ENCODE assay signal across 10 cellular contexts in genomic region chr14:90408713-90409112, GRCh38. TPM values are rescaled to one million over a fixed set of nuclear protein-coding genes. Genes with fewer than 3 reads are reported as not detected.
DNase-seq lines count a peak whose midpoint lies in the region; ATAC-seq and TF ChIP-seq lines count a peak whose summit lies in the region.
"Had no signal": no experiment of that assay in that cellular context is flagged by ENCODE, and none has a peak within 500 bp of the region (broad histone marks: within the 10 kb centered on the region; RNA-seq: fewer than 3 reads in every experiment).

No MANE protein-coding gene starts in this region.

- ATAC-seq in Right ventricle myocardium superior (ENCODE audit: poor library complexity) = peak; percentile 28
- no peak for ATAC-seq in GM21723 (IDR thresholded peaks at IDR 0.05; ENCODE audit: unreplicated experiment)
- no peak for ATAC-seq in HG03039 (IDR thresholded peaks at IDR 0.05; ENCODE audit: unreplicated experiment)

- no peak overlapping the region for H2BK12ac ChIP-seq in trophoblast cell (ENCODE audit: low read length)

- H4K20me1 ChIP-seq in SK-N-SH (ENCODE audit: insufficient read depth) = peaks cover 6% of the 10 kb centered on the region

- H2AFZ ChIP-seq in SK-N-SH (ENCODE audit: low read depth) (no peak overlapping the region), trophoblast cell (ENCODE audit: insufficient read depth, low read length, poor library complexity) (no peak overlapping the region)

- H4K8ac ChIP-seq in trophoblast cell (ENCODE audit: low read depth, low read length) = no peak overlapping the region

- no peak overlapping the region for H2BK120ac ChIP-seq in trophoblast cell (ENCODE audit: insufficient read depth, low read length, poor library complexity)

- H3K4me2 ChIP-seq in SK-N-SH (peak overlapping the region; percentile 72; the same call in 1 of the 2 replicates), trophoblast cell (ENCODE audit: low read length) (no peak overlapping the region)

- DNase-seq in CD4-positive, alpha-beta memory T cell = no peak
- DNase-seq in SK-N-SH (no peak), Right ventricle myocardium superior (no peak), trophoblast cell (no peak), Kasumi-1 (lab: John Stamatoyannopoulos, UW) (no peak)
- DNase-seq in effector CD8-positive, alpha-beta T cell (lab: John Stamatoyannopoulos, UW) = no peak
- DNase-seq: GF-D8, Peyer's patch had no signal

- POLR2A ChIA-PET in CD4-positive, alpha-beta memory T cell (lab: Charles Lee; ENCODE audit: partially characterized antibody) = interaction anchor here (0.9 to 18.5 kb wide), 7 partner anchors 9 to 349 kb away, joined by 3 to 1009 read pairs (median 5); partner anchors contain the start of genes CALM1 and NRDE2
- POLR2A ChIA-PET in SK-N-SH (lab: Yijun Ruan, JAX) = interaction anchor here (0.9 to 1.3 kb wide), 2 partner anchors 10 to 288 kb away, joined by 3 read pairs; no protein-coding TSS in a partner anchor

- H3F3A ChIP-seq in SK-N-SH (replicated peaks; ENCODE audit: insufficient read depth) = peaks cover 31% of the 10 kb centered on the region

- no peak overlapping the region for H3K27ac ChIP-seq in CD4-positive, alpha-beta memory T cell (ENCODE audit: low read depth, low read length)
- H3K27ac ChIP-seq in SK-N-SH (ENCODE audit: low read depth in 2 of 2, low read length in 1 of 2) (peak overlapping the region; percentile 76 to 89), trophoblast cell (ENCODE audit: low read depth, low read length) (no peak overlapping the region)

- TF ChIP-seq RAD21 in SK-N-SH (IDR thresholded peaks at IDR 0.05; ENCODE audit: low read length) = no peak

- H3K79me1 ChIP-seq in trophoblast cell (ENCODE audit: low read length) = no peaks in the 10 kb centered on the region

- H3K9ac ChIP-seq in SK-N-SH (peak overlapping the region; percentile 8; the same call in 1 of the 2 replicates), trophoblast cell (ENCODE audit: low read length) (no peak overlapping the region)

- CTCF ChIA-PET in CD4-positive, alpha-beta memory T cell (lab: Charles Lee; ENCODE audit: partially characterized antibody) = interaction anchor here (1.2 to 2.9 kb wide), 4 partner anchors 8 to 288 kb away, joined by 3 to 17 read pairs (median 4); no protein-coding TSS in a partner anchor
- CTCF ChIA-PET in SK-N-SH (lab: Yijun Ruan, JAX) = interaction anchor here (0.6 to 11.9 kb wide), 9 partner anchors 8 to 349 kb away, joined by 3 to 146 read pairs (median 3); no protein-coding TSS in a partner anchor

- H3K27ac Mint-ChIP-seq in CD4-positive, alpha-beta memory T cell = peak overlapping the region in 5 of 7 donors; percentile 7 to 59 (median 12)

- no peak overlapping the region for H2AK5ac ChIP-seq in trophoblast cell (ENCODE audit: low read length)

- peaks cover 16 to 39% (median 20%) of the 10 kb centered on the region in 4 donors for H3K4me1 Mint-ChIP-seq in CD4-positive, alpha-beta memory T cell

- H3K23ac ChIP-seq in trophoblast cell (ENCODE audit: low read length) = no peak overlapping the region

- no peaks in the 10 kb centered on the region for H3K27me3 ChIP-seq in CD4-positive, alpha-beta memory T cell (ENCODE audit: insufficient read depth, low read length)
- H3K27me3 ChIP-seq in SK-N-SH (ENCODE audit: insufficient read depth) (no peaks in the 10 kb centered on the region), trophoblast cell (ENCODE audit: insufficient read depth, low read length) (no peaks in the 10 kb centered on the region)
- H3K27me3 ChIP-seq: Peyer's patch had no signal

- no peak for TF ChIP-seq CTCF in SK-N-SH (IDR thresholded peaks at IDR 0.05)

- H3K9me3 ChIP-seq in CD4-positive, alpha-beta memory T cell (ENCODE audit: control insufficient read depth in 1 of 2, low read length in 2 of 2) = no peaks in the 10 kb centered on the region
- no peaks in the 10 kb centered on the region for H3K9me3 ChIP-seq in SK-N-SH
- no peaks in the 10 kb centered on the region for H3K9me3 ChIP-seq in trophoblast cell (ENCODE audit: insufficient read depth, low read depth, low read length)
- H3K9me3 ChIP-seq: Peyer's patch had no signal

- H3K36me3 ChIP-seq in CD4-positive, alpha-beta memory T cell (ENCODE audit: insufficient read depth, low read length) = peaks cover 31% of the 10 kb centered on the region
- H3K36me3 ChIP-seq in SK-N-SH (replicated peaks in 1 of 2; ENCODE audit: control insufficient read depth in 1 of 2, insufficient read depth in 2 of 2, low read length in 1 of 2) (peaks cover 22 to 39% of the 10 kb centered on the region in 2 experiments), trophoblast cell (ENCODE audit: control insufficient read depth in 1 of 2, insufficient read depth in 2 of 2, low read length in 2 of 2) (peaks cover 6 to 21% of the 10 kb centered on the region in 2 experiments)

- H4K12ac ChIP-seq in trophoblast cell (ENCODE audit: low read depth, low read length) = peak overlapping the region; percentile 43

- H3K4me3 ChIP-seq in CD4-positive, alpha-beta memory T cell (ENCODE audit: low read length in 2 of 2) = no peak overlapping the region
- H3K4me3 ChIP-seq in SK-N-SH (ENCODE audit: low read depth in 2 of 2, low read length in 1 of 2) (no peak overlapping the region), trophoblast cell (ENCODE audit: low read depth, low read length) (no peak overlapping the region)
- H3K4me3 ChIP-seq: Peyer's patch had no signal

- H3K9me3 Mint-ChIP-seq in CD4-positive, alpha-beta memory T cell = no peaks in the 10 kb centered on the region

- H3K79me2 ChIP-seq in SK-N-SH (ENCODE audit: insufficient read depth) (no peaks in the 10 kb centered on the region), trophoblast cell (ENCODE audit: control insufficient read depth, insufficient read depth, low read length, poor library complexity) (no peaks in the 10 kb centered on the region)

- H3K4ac ChIP-seq in trophoblast cell (ENCODE audit: low read depth, low read length) = no peak overlapping the region

- no peak overlapping the region for H3K14ac ChIP-seq in trophoblast cell (ENCODE audit: low read length)

- H2BK5ac ChIP-seq in trophoblast cell (ENCODE audit: low read depth, low read length, poor library complexity) = no peak overlapping the region

- H3K27me3 Mint-ChIP-seq in CD4-positive, alpha-beta memory T cell = no peaks in the 10 kb centered on the region

- H3K36me3 Mint-ChIP-seq in CD4-positive, alpha-beta memory T cell = peaks cover 32 to 40% of the 10 kb centered on the region in 2 donors

- intact Hi-C loops in CD4-positive, alpha-beta memory T cell (cut with micrococcal nuclease) = no loop called here
- intact Hi-C loops in Right ventricle myocardium superior (cut with DNase I) = no loop called here

- WGBS in SK-N-SH (ENCODE audit: low lambda C conversion rate) = 95% methylated on average over 6 of the region's 6 CpGs
- no CpG with 5 or more reads among the region's 6 CpGs for WGBS in trophoblast cell (ENCODE audit: extremely low coverage, insufficient coverage, insufficient read length)

- H3K4me3 Mint-ChIP-seq in CD4-positive, alpha-beta memory T cell = no peak overlapping the region

- no peak for TF ChIP-seq EP300 in SK-N-SH (IDR thresholded peaks at IDR 0.05; ENCODE audit: borderline replicate concordance in 1 of 2, low read depth in 1 of 2, low read length in 1 of 2)

- H3K9me2 ChIP-seq in SK-N-SH = no peaks in the 10 kb centered on the region

- no peak overlapping the region for H4K91ac ChIP-seq in trophoblast cell (ENCODE audit: low read depth, low read length)

- peaks cover 4% of the 10 kb centered on the region for H3K4me1 ChIP-seq in CD4-positive, alpha-beta memory T cell (ENCODE audit: insufficient read depth, low read length)
- H3K4me1 ChIP-seq in SK-N-SH (ENCODE audit: control insufficient read depth in 1 of 2, insufficient read depth in 2 of 2, low read depth in 1 of 2, low read length in 1 of 2) = peaks cover 14 to 17% of the 10 kb centered on the region in 2 experiments; a peak in 3 of 4 replicates
- H3K4me1 ChIP-seq in trophoblast cell (ENCODE audit: control insufficient read depth in 1 of 2, insufficient read depth in 2 of 2, low read length in 2 of 2) = no peaks in the 10 kb centered on the region

- H3K18ac ChIP-seq in trophoblast cell (ENCODE audit: low read length) = no peak overlapping the region

TF ChIP-seq in SK-N-SH, 30 proteins besides CTCF, POLR2A, EP300 and RAD21:
- no peak for TF ChIP-seq SMC3 (IDR thresholded peaks at IDR 0.05; ENCODE audit: low read depth, low read length)
- peak; percentile 20; the same call in 1 of the 2 replicates for TF ChIP-seq ZBTB33 (IDR thresholded peaks at IDR 0.05; ENCODE audit: borderline replicate concordance, low read depth)

RNA-seq across cellular contexts. Expression of gene CALM1, which starts 11.9 kb away (rescaled TPM):
- 100 to 1,000 TPM; 693 to 698 TPM for total RNA-seq in CD4-positive, alpha-beta memory T cell
- 1,000 to 10,000 TPM; 2,724 to 3,289 TPM for polyA plus RNA-seq in CD4-positive, alpha-beta memory T cell
- polyA plus RNA-seq in SK-N-SH (2012; rRNA removed) = 221 and 299 TPM in 2 replicates
- 260 and 283 TPM in 2 replicates for polyA plus RNA-seq in SK-N-SH (2012; cell fraction: cytosol; rRNA removed)
- polyA plus RNA-seq in SK-N-SH (2012; cell fraction: nucleus; rRNA removed) = 165 and 178 TPM in 2 replicates
- 575 TPM for total RNA-seq in Right ventricle myocardium superior
- polyA plus RNA-seq in trophoblast cell (2013) = 518 and 520 TPM in 2 replicates

Comparison
In these comparisons a context has a peak if more than half of its experiments do, and no peak if none do; other contexts are left out.
1. H3K27ac ChIP-seq: peak in SK-N-SH (2 of 2); none in CD4-positive, alpha-beta memory T cell (single experiment) and trophoblast cell (single experiment).